Comparison of ENCODE assay signal across 14 cellular contexts in the genomic region with DNA sequence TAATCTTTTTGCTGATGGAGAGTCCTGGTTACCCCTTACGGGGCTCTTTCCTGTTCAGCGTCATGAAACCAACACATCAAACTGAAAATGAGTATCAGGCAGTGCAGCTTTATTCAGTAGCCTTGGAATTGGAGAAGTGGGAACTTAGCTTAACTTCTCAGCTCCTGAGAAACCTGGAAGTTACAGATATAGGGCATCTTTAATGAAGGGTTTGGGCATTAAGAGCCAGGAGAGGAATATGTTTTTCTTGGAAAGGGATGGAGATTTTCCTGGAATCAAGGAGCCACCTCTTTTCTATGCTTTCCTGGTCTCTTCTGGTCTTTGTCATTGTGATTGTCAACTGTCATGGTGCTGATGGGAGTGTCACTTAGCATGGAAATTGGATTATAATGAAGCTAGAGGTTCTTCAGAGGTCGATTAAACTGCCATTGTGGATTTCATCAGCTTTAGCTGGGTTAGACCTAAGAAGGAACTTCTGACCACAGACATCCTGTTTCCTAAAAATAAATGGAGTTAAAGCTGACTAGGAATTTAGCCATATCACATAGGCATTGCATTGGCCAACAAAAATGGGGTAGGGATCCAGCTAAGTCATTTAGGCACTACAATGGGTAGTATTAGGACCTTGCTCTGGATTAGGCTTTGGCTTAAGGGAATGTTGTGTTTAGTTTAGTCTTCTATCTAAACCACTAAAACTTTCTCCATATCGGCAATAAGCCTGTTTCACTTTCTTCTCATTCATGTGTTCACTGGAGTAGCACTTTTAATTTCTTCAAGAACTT.
DNase-seq lines count a peak whose midpoint lies in the region; ATAC-seq and TF ChIP-seq lines count a peak whose summit lies in the region.
"Had no signal": no experiment of that assay in that cellular context is flagged by ENCODE, and none has a peak within 500 bp of the region (broad histone marks: within the 10 kb centered on the region; RNA-seq: fewer than 3 reads in every experiment).

No MANE protein-coding gene starts in this region.

- ATAC-seq in DND-41 (ENCODE audit: insufficient read depth, low read depth) (peak; percentile 76), T-cell (replicated peaks in 1 of 4) (no peak), HG02981 (IDR thresholded peaks at IDR 0.05; ENCODE audit: unreplicated experiment) (no peak), GM19455 (IDR thresholded peaks at IDR 0.05; ENCODE audit: unreplicated experiment) (no peak), left lung (no peak)

- H3K4me1 ChIP-seq in DND-41 (ENCODE audit: insufficient read depth, low read length) (peaks cover 16% of the 10 kb centered on the region), left lung (peaks cover 0 to 5% of the 10 kb centered on the region in 2 donors)
- H3K4me1 ChIP-seq: esophagus muscularis mucosa had no signal

- H3K27me3 Mint-ChIP-seq in T-cell, result no peaks in the 10 kb centered on the region
- H3K27me3 Mint-ChIP-seq: activated naive CD4-positive, alpha-beta T cell treated with anti-CD3 and anti-CD28 coated beads, Interleukin-2, amount 50 U/mL, for 24 hours had no signal

- CTCF ChIA-PET in T-cell (lab: Charles Lee), result interaction anchor here in 1 of 2 donors (0.6 kb wide), 1 partner anchor 27 kb away, joined by 3 read pairs; no protein-coding TSS in a partner anchor

- H3K36me3 Mint-ChIP-seq in T-cell, result peaks cover 19% of the 10 kb centered on the region

- no peaks in the 10 kb centered on the region for H3K9me3 Mint-ChIP-seq in T-cell
- H3K9me3 Mint-ChIP-seq: activated naive CD4-positive, alpha-beta T cell treated with anti-CD3 and anti-CD28 coated beads, Interleukin-2, amount 50 U/mL, for 24 hours had no signal

- peak overlapping the region in 2 of 3 donors; percentile 39 to 51 for H3K4me3 Mint-ChIP-seq in T-cell
- H3K4me3 Mint-ChIP-seq: activated naive CD4-positive, alpha-beta T cell treated with anti-CD3 and anti-CD28 coated beads, Interleukin-2, amount 50 U/mL, for 24 hours had no signal

- peak overlapping the region; percentile 44 for H3K27ac ChIP-seq in DND-41 (ENCODE audit: low read length)
- peak overlapping the region; percentile 40 for H3K27ac ChIP-seq in HL-60 (replicated peaks)
- no peak overlapping the region for H3K27ac ChIP-seq in left lung
- H3K27ac ChIP-seq: esophagus muscularis mucosa, SK-N-MC had no signal

- no peaks in the 10 kb centered on the region for H3K79me2 ChIP-seq in DND-41 (ENCODE audit: insufficient read depth, low read length)

- H3K27me3 ChIP-seq in DND-41 (ENCODE audit: insufficient read depth, low read length, poor library complexity) (no peaks in the 10 kb centered on the region), HL-60 (ENCODE audit: insufficient read depth, poor library complexity, severe bottlenecking) (no peaks in the 10 kb centered on the region), left lung (no peaks in the 10 kb centered on the region)
- H3K27me3 ChIP-seq: esophagus muscularis mucosa, tibial artery had no signal

- POLR2A ChIA-PET in T-cell (lab: Charles Lee), result interaction anchor here in 1 of 2 donors (0.6 kb wide), 1 partner anchor 182 kb away, joined by 3 read pairs; no protein-coding TSS in a partner anchor

- H3K36me3 ChIP-seq in DND-41 (ENCODE audit: insufficient read depth, low read length), result no peaks in the 10 kb centered on the region
- no peaks in the 10 kb centered on the region for H3K36me3 ChIP-seq in left lung
- H3K36me3 ChIP-seq: esophagus muscularis mucosa, tibial artery had no signal

- H3K27ac Mint-ChIP-seq in T-cell, result no peak overlapping the region
- H3K27ac Mint-ChIP-seq: activated naive CD4-positive, alpha-beta T cell treated with anti-CD3 and anti-CD28 coated beads, Interleukin-2, amount 50 U/mL, for 24 hours had no signal

- intact Hi-C loops in posterior cingulate gyrus (cut with DNase I), result no loop called here
- intact Hi-C loops in left lung (cut with DNase I), result no loop called here

- H3K4me3 ChIP-seq in DND-41 (ENCODE audit: low read depth in 1 of 2, low read length in 2 of 2) (no peak overlapping the region), HL-60 (replicated peaks; ENCODE audit: insufficient read depth, low read length) (no peak overlapping the region), left lung (no peak overlapping the region)
- H3K4me3 ChIP-seq: esophagus muscularis mucosa, SK-N-MC, tibial artery had no signal

- TF ChIP-seq CTCF in DND-41 (IDR thresholded peaks at IDR 0.05; ENCODE audit: borderline replicate concordance, extremely low read depth, low read length, poor library complexity, severe bottlenecking), result no peak
- no peak for TF ChIP-seq CTCF in HL-60 (IDR thresholded peaks at IDR 0.05; ENCODE audit: insufficient read depth, low read length)
- TF ChIP-seq CTCF in left lung (IDR thresholded peaks at IDR 0.05), result no peak

- no peaks in the 10 kb centered on the region for H4K20me1 ChIP-seq in DND-41 (ENCODE audit: insufficient read depth, low read length)

- DNase-seq in DND-41 (no peak), HL-60 (ENCODE audit: low read depth in 1 of 2, low spot score in 1 of 2) (peak; percentile 31 to 47), T-cell (no peak), hepatic stellate cell (ENCODE audit: low spot score) (peak; percentile 11), posterior cingulate gyrus (no peak), left lung (no peak)
- DNase-seq: NCI-H187; stimulated activated CD4-positive, alpha-beta T cell treated with anti-CD3 and anti-CD28 coated beads, Interleukin-15, amount 100 ng/mL, for 24 hours; tibial artery had no signal

- peaks cover 21 to 28% (median 26%) of the 10 kb centered on the region in 3 donors for H3K4me1 Mint-ChIP-seq in T-cell

- peak overlapping the region; percentile 3; the same call in 1 of the 2 replicates for H2AFZ ChIP-seq in DND-41 (ENCODE audit: low read depth, low read length)

- 0 out of 2 replicates have a peak overlapping the region, but pooled peaks have one; percentile 0 for H3K4me2 ChIP-seq in DND-41 (ENCODE audit: insufficient read depth, low read length)

- H3K9me3 ChIP-seq in DND-41 (ENCODE audit: insufficient read depth, low read length, severe bottlenecking) (no peaks in the 10 kb centered on the region), left lung (peaks cover 0 to 5% of the 10 kb centered on the region in 2 donors)
- H3K9me3 ChIP-seq: esophagus muscularis mucosa, tibial artery had no signal

- H3K9ac ChIP-seq in DND-41 (ENCODE audit: low read depth, low read length), result no peak overlapping the region

Comparison
In these comparisons a context has a peak if more than half of its experiments do, and no peak if none do; other contexts are left out.
1. DNase-seq: peak in HL-60 (2 of 2) and hepatic stellate cell (single experiment); none in DND-41 (single experiment), T-cell (0 of 34), posterior cingulate gyrus (0 of 10) and left lung (0 of 2).
2. H3K27ac ChIP-seq: peak in DND-41 (single experiment) and HL-60 (single experiment); none in left lung (0 of 2).